ENCODE assay signal across 1 cellular context in the genomic region with DNA sequence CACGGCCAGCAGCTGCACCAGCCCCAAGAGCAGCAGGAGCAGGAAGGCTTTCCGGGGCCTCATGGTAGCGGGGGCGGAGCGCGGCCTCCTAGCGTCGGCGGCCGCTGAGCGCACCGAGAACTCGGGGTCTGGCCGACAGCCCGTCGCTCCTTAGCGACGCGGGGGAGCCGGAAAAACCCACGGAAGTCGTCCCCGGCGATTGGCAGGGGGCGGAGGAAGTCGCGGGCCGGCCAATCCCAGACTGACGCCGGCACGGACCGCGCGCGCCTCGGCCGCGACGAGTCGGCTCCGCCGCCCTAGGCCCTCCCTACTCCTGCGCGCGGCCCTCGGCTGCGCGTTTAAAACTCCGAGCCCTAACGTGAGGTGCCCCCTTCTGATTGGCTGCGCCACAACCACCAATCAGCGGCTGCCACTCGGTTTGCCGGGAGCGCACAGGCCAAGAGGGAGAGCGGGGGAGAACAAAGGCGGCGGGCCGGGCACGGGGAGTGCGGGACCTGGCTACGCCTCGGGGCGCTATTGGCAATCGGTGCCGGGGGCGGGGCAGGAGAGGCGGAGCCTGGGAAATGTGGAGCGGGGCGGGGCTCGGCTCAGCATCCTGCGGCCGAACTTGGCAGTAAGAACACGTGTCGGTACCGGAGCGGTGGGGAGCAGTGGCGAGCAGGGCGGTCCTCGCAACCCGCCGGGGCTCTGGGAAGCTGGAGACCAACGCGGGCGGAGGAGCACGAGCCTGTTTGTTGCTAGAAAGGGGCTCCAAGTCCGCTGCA.
TF ChIP-seq lines count a peak whose summit lies in the region.

A gene with protein sequence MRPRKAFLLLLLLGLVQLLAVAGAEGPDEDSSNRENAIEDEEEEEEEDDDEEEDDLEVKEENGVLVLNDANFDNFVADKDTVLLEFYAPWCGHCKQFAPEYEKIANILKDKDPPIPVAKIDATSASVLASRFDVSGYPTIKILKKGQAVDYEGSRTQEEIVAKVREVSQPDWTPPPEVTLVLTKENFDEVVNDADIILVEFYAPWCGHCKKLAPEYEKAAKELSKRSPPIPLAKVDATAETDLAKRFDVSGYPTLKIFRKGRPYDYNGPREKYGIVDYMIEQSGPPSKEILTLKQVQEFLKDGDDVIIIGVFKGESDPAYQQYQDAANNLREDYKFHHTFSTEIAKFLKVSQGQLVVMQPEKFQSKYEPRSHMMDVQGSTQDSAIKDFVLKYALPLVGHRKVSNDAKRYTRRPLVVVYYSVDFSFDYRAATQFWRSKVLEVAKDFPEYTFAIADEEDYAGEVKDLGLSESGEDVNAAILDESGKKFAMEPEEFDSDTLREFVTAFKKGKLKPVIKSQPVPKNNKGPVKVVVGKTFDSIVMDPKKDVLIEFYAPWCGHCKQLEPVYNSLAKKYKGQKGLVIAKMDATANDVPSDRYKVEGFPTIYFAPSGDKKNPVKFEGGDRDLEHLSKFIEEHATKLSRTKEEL (minus strand): TSS at position 160 of the 764 bp plus-strand sequence. CDS start 97 bp downstream, at position 63.

TF ChIP-seq in HepG2, 621 proteins besides CTCF, POLR2A, EP300 and RAD21 (continued from another document and continues in another):
- TF ChIP-seq, protein P1, sequence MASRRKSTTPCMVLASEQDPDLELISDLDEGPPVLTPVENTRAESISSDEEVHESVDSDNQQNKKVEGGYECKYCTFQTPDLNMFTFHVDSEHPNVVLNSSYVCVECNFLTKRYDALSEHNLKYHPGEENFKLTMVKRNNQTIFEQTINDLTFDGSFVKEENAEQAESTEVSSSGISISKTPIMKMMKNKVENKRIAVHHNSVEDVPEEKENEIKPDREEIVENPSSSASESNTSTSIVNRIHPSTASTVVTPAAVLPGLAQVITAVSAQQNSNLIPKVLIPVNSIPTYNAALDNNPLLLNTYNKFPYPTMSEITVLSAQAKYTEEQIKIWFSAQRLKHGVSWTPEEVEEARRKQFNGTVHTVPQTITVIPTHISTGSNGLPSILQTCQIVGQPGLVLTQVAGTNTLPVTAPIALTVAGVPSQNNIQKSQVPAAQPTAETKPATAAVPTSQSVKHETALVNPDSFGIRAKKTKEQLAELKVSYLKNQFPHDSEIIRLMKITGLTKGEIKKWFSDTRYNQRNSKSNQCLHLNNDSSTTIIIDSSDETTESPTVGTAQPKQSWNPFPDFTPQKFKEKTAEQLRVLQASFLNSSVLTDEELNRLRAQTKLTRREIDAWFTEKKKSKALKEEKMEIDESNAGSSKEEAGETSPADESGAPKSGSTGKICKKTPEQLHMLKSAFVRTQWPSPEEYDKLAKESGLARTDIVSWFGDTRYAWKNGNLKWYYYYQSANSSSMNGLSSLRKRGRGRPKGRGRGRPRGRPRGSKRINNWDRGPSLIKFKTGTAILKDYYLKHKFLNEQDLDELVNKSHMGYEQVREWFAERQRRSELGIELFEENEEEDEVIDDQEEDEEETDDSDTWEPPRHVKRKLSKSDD (CRISPR knock-in tag; IDR thresholded peaks at IDR 0.05; ENCODE audit: low read depth) = peak; percentile 63
- no peak for TF ChIP-seq MZF1 (CRISPR knock-in tag; IDR thresholded peaks at IDR 0.05; ENCODE audit: borderline replicate concordance)
- no peak for TF ChIP-seq POLR2AphosphoS2 (IDR thresholded peaks at IDR 0.05; ENCODE audit: low read depth, low read length)
- TF ChIP-seq ATF1 (CRISPR knock-in tag; IDR thresholded peaks at IDR 0.05) = peak; percentile 21; the same call in 1 of the 2 replicates
- peak; percentile 7; the same call in 1 of the 2 replicates for TF ChIP-seq ZNF33B (CRISPR knock-in tag; IDR thresholded peaks at IDR 0.05)
- TF ChIP-seq, protein P2, sequence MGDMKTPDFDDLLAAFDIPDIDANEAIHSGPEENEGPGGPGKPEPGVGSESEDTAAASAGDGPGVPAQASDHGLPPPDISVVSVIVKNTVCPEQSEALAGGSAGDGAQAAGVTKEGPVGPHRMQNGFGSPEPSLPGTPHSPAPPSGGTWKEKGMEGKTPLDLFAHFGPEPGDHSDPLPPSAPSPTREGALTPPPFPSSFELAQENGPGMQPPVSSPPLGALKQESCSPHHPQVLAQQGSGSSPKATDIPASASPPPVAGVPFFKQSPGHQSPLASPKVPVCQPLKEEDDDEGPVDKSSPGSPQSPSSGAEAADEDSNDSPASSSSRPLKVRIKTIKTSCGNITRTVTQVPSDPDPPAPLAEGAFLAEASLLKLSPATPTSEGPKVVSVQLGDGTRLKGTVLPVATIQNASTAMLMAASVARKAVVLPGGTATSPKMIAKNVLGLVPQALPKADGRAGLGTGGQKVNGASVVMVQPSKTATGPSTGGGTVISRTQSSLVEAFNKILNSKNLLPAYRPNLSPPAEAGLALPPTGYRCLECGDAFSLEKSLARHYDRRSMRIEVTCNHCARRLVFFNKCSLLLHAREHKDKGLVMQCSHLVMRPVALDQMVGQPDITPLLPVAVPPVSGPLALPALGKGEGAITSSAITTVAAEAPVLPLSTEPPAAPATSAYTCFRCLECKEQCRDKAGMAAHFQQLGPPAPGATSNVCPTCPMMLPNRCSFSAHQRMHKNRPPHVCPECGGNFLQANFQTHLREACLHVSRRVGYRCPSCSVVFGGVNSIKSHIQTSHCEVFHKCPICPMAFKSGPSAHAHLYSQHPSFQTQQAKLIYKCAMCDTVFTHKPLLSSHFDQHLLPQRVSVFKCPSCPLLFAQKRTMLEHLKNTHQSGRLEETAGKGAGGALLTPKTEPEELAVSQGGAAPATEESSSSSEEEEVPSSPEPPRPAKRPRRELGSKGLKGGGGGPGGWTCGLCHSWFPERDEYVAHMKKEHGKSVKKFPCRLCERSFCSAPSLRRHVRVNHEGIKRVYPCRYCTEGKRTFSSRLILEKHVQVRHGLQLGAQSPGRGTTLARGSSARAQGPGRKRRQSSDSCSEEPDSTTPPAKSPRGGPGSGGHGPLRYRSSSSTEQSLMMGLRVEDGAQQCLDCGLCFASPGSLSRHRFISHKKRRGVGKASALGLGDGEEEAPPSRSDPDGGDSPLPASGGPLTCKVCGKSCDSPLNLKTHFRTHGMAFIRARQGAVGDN (CRISPR knock-in tag; IDR thresholded peaks at IDR 0.05) = peak; percentile 94
- TF ChIP-seq MTA1 (CRISPR knock-in tag; IDR thresholded peaks at IDR 0.05; ENCODE audit: borderline replicate concordance) = 0 out of 2 replicates have a peak, but pooled peaks have one; percentile 32
- TF ChIP-seq AKAP8 (CRISPR knock-in tag; IDR thresholded peaks at IDR 0.05) = no peak
- TF ChIP-seq, protein P3, sequence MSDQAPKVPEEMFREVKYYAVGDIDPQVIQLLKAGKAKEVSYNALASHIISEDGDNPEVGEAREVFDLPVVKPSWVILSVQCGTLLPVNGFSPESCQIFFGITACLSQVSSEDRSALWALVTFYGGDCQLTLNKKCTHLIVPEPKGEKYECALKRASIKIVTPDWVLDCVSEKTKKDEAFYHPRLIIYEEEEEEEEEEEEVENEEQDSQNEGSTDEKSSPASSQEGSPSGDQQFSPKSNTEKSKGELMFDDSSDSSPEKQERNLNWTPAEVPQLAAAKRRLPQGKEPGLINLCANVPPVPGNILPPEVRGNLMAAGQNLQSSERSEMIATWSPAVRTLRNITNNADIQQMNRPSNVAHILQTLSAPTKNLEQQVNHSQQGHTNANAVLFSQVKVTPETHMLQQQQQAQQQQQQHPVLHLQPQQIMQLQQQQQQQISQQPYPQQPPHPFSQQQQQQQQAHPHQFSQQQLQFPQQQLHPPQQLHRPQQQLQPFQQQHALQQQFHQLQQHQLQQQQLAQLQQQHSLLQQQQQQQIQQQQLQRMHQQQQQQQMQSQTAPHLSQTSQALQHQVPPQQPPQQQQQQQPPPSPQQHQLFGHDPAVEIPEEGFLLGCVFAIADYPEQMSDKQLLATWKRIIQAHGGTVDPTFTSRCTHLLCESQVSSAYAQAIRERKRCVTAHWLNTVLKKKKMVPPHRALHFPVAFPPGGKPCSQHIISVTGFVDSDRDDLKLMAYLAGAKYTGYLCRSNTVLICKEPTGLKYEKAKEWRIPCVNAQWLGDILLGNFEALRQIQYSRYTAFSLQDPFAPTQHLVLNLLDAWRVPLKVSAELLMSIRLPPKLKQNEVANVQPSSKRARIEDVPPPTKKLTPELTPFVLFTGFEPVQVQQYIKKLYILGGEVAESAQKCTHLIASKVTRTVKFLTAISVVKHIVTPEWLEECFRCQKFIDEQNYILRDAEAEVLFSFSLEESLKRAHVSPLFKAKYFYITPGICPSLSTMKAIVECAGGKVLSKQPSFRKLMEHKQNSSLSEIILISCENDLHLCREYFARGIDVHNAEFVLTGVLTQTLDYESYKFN (CRISPR knock-in tag; conservative IDR thresholded peaks at IDR 0.05) = peak; percentile 61
- no peak for TF ChIP-seq KDM4B (CRISPR knock-in tag; IDR thresholded peaks at IDR 0.05)
- TF ChIP-seq ZKSCAN8 (CRISPR knock-in tag; IDR thresholded peaks at IDR 0.05; ENCODE audit: borderline replicate concordance) = no peak; the same call in 1 of the 2 replicates
- 0 out of 2 replicates have a peak, but pooled peaks have one; percentile 53 for TF ChIP-seq TGIF2 (CRISPR knock-in tag; IDR thresholded peaks at IDR 0.05)
- TF ChIP-seq POGZ (CRISPR knock-in tag; IDR thresholded peaks at IDR 0.05) = peak; percentile 87
- TF ChIP-seq NCOA2 (CRISPR knock-in tag; IDR thresholded peaks at IDR 0.05) = peak; percentile 38; the same call in 1 of the 2 replicates
- TF ChIP-seq, protein P4, sequence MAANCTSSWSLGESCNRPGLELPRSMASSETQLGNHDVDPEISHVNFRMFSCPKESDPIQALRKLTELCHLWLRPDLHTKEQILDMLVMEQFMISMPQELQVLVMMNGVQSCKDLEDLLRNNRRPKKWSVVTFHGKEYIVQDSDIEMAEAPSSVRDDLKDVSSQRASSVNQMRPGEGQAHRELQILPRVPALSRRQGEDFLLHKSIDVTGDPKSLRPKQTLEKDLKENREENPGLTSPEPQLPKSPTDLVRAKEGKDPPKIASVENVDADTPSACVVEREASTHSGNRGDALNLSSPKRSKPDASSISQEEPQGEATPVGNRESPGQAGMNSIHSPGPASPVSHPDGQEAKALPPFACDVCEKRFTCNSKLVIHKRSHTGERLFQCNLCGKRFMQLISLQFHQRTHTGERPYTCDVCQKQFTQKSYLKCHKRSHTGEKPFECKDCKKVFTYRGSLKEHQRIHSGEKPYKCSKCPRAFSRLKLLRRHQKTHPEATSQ (CRISPR knock-in tag; IDR thresholded peaks at IDR 0.05; ENCODE audit: borderline replicate concordance) = peak; percentile 85; the same call in 1 of the 2 replicates
- TF ChIP-seq ZNF317 (CRISPR knock-in tag; IDR thresholded peaks at IDR 0.05) = peak; percentile 8; the same call in 1 of the 2 replicates
- TF ChIP-seq ZNF326 (CRISPR knock-in tag; IDR thresholded peaks at IDR 0.05; ENCODE audit: borderline replicate concordance) = no peak
- TF ChIP-seq, protein P5, sequence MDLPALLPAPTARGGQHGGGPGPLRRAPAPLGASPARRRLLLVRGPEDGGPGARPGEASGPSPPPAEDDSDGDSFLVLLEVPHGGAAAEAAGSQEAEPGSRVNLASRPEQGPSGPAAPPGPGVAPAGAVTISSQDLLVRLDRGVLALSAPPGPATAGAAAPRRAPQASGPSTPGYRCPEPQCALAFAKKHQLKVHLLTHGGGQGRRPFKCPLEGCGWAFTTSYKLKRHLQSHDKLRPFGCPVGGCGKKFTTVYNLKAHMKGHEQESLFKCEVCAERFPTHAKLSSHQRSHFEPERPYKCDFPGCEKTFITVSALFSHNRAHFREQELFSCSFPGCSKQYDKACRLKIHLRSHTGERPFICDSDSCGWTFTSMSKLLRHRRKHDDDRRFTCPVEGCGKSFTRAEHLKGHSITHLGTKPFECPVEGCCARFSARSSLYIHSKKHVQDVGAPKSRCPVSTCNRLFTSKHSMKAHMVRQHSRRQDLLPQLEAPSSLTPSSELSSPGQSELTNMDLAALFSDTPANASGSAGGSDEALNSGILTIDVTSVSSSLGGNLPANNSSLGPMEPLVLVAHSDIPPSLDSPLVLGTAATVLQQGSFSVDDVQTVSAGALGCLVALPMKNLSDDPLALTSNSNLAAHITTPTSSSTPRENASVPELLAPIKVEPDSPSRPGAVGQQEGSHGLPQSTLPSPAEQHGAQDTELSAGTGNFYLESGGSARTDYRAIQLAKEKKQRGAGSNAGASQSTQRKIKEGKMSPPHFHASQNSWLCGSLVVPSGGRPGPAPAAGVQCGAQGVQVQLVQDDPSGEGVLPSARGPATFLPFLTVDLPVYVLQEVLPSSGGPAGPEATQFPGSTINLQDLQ (CRISPR knock-in tag; IDR thresholded peaks at IDR 0.05) = no peak; the same call in none of the 2 replicates
- peak; percentile 84; the same call in 1 of the 2 replicates for TF ChIP-seq ZNF138 (CRISPR knock-in tag; IDR thresholded peaks at IDR 0.05; ENCODE audit: low read depth)
- TF ChIP-seq ZNF878 (CRISPR knock-in tag; IDR thresholded peaks at IDR 0.05) = peak; percentile 98
- TF ChIP-seq ZNF460 (CRISPR knock-in tag; IDR thresholded peaks at IDR 0.05; ENCODE audit: borderline replicate concordance) = no peak
- TF ChIP-seq RCOR2 (CRISPR knock-in tag; IDR thresholded peaks at IDR 0.05) = no peak
- no peak for TF ChIP-seq SSRP1 (CRISPR knock-in tag; IDR thresholded peaks at IDR 0.05)
- no peak for TF ChIP-seq CEBPG (CRISPR knock-in tag; IDR thresholded peaks at IDR 0.05)
- no peak for TF ChIP-seq JDP2 (CRISPR knock-in tag; IDR thresholded peaks at IDR 0.05; ENCODE audit: borderline replicate concordance)
- TF ChIP-seq, protein P6, sequence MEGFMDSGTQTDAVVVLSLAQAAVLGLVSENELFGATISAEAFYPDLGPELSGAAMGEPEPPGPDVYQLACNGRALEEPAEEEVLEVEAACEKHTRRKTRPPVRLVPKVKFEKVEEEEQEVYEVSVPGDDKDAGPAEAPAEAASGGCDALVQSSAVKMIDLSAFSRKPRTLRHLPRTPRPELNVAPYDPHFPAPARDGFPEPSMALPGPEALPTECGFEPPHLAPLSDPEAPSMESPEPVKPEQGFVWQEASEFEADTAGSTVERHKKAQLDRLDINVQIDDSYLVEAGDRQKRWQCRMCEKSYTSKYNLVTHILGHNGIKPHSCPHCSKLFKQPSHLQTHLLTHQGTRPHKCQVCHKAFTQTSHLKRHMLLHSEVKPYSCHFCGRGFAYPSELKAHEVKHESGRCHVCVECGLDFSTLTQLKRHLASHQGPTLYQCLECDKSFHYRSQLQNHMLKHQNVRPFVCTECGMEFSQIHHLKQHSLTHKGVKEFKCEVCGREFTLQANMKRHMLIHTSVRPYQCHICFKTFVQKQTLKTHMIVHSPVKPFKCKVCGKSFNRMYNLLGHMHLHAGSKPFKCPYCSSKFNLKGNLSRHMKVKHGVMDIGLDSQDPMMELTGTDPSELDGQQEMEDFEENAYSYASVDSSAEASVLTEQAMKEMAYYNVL (CRISPR knock-in tag; IDR thresholded peaks at IDR 0.05; ENCODE audit: borderline replicate concordance) = peak; percentile 56; the same call in 1 of the 2 replicates
- peak; percentile 20 for TF ChIP-seq ZNF552 (CRISPR knock-in tag; IDR thresholded peaks at IDR 0.05; ENCODE audit: borderline replicate concordance)
- peak; percentile 80; the same call in 1 of the 2 replicates for TF ChIP-seq ZFP37 (CRISPR knock-in tag; IDR thresholded peaks at IDR 0.05; ENCODE audit: borderline replicate concordance)
- no peak for TF ChIP-seq HMGA1 (CRISPR knock-in tag; conservative IDR thresholded peaks at IDR 0.05)
- TF ChIP-seq ZNF577 (CRISPR knock-in tag; IDR thresholded peaks at IDR 0.05; ENCODE audit: borderline replicate concordance, low read depth) = no peak
- no peak for TF ChIP-seq ZNF572 (CRISPR knock-in tag; IDR thresholded peaks at IDR 0.05)
